ENCODE assay signal across 19 cellular contexts in genomic region chr12:97151481-97151880, GRCh38.
"Had no signal": no experiment of that assay in that cellular context is flagged by ENCODE, and none has a peak within 500 bp of the region (broad histone marks: within the 10 kb centered on the region; RNA-seq: fewer than 3 reads in every experiment).

No MANE protein-coding gene starts in this region.

- ATAC-seq: body of pancreas; left lung; naive thymus-derived CD4-positive, alpha-beta T cell; stimulated activated naive B cell treated with anti-CD40 and anti-IgM and Interleukin-4, amounts not matched to agents 10 μg/mL and 1 μg/mL and 100 μg/mL, for 72 hours; WTC11 had no signal

- H3K4me3 ChIP-seq: body of pancreas, left lung, lung, sigmoid colon, transverse colon had no signal

- DNase-seq: activated CD8-positive, alpha-beta memory T cell treated with anti-CD3 and anti-CD28 coated beads for 24 hours; activated CD8-positive, alpha-beta memory T cell treated with anti-CD3 and anti-CD28 coated beads, Interleukin-2, amount 50 U/mL, for 4 hours; activated naive CD4-positive, alpha-beta T cell; activated T-cell treated with anti-CD3 and anti-CD28 coated beads, Interleukin-2, amount 50 U/mL, for 24 hours; body of pancreas; effector CD4-positive, alpha-beta T cell; erythroblast; foreskin fibroblast; kidney; left lung; naive thymus-derived CD4-positive, alpha-beta T cell; retina; sigmoid colon; stimulated activated CD4-positive, alpha-beta T cell treated with anti-CD3 and anti-CD28 coated beads, Interleukin-2, amount 100 ng/mL, for 48 hours; stimulated activated CD8-positive, alpha-beta memory T cell treated with anti-CD3 and anti-CD28 coated beads, Interleukin-4, amount 100 ng/mL, for 48 hours; stimulated activated naive B cell treated with anti-CD40 and anti-IgM and Interleukin-4, amounts not matched to agents 10 μg/mL and 1 μg/mL and 100 μg/mL, for 72 hours; transverse colon had no signal
